23 cellular contexts compared by ENCODE assay signal in the genomic region with DNA sequence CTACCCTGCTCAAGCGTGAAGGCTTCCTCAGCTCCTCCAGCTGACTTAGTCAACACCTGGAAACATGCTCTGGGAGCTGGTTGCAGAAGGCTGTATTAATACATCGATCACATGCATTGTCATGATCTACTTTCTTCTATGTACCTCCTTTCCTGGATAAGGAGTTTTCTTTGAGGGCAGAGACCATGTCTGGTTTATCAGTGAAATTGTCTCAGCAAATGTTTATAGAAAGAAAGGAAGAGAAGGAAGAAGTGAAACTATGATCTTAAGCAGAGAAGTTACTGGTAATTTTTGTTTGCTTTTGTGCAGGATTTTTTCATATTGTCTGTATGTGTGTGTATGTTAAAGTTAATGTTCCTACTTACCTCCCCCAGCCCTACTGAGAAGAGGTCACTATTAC. TPM values are rescaled to one million over a fixed set of nuclear protein-coding genes. Genes with fewer than 3 reads are reported as not detected.
DNase-seq lines count a peak whose midpoint lies in the region; ATAC-seq and TF ChIP-seq lines count a peak whose summit lies in the region.
"Had no signal": no experiment of that assay in that cellular context is flagged by ENCODE, and none has a peak within 500 bp of the region (broad histone marks: within the 10 kb centered on the region; RNA-seq: fewer than 3 reads in every experiment).

No MANE protein-coding gene starts in this region.

- H3K79me2 ChIP-seq in Karpas-422 (ENCODE audit: low read length) = no peaks in the 10 kb centered on the region

- H3K36me3 ChIP-seq in Karpas-422 (ENCODE audit: insufficient read depth, low read length) = no peaks in the 10 kb centered on the region
- H3K36me3 ChIP-seq in Peyer's patch = no peaks in the 10 kb centered on the region
- H3K36me3 ChIP-seq: ascending aorta, neutrophil had no signal

- H3K4me1 ChIP-seq in Karpas-422 (ENCODE audit: low read length) (peaks cover 47% of the 10 kb centered on the region), Peyer's patch (peaks cover 0 to 7% (median 5%) of the 10 kb centered on the region in 4 donors)
- H3K4me1 ChIP-seq: psoas muscle had no signal

- peak overlapping the region; percentile 84 for H3K4me2 ChIP-seq in Karpas-422 (ENCODE audit: low read depth, low read length, poor library complexity, severe bottlenecking)

- no peaks in the 10 kb centered on the region for H3K9me3 ChIP-seq in Karpas-422 (ENCODE audit: low read length)
- no peaks in the 10 kb centered on the region for H3K9me3 ChIP-seq in Peyer's patch
- H3K9me3 ChIP-seq: ascending aorta, neutrophil, psoas muscle had no signal

- H3K4me1 Mint-ChIP-seq in CD14-positive monocyte = peaks cover 72% of the 10 kb centered on the region
- H3K4me1 Mint-ChIP-seq in memory B cell = peaks cover 31% of the 10 kb centered on the region

- H3K27me3 ChIP-seq in Karpas-422 (ENCODE audit: low read length) = no peaks in the 10 kb centered on the region
- no peaks in the 10 kb centered on the region for H3K27me3 ChIP-seq in Peyer's patch
- H3K27me3 ChIP-seq: ascending aorta had no signal

- TF ChIP-seq CTCF in CD14-positive monocyte (IDR thresholded peaks at IDR 0.05) (no peak), Peyer's patch (IDR thresholded peaks at IDR 0.05) (no peak)

- peak overlapping the region; percentile 40 for H3K4me3 ChIP-seq in Karpas-422 (ENCODE audit: low read length)
- H3K4me3 ChIP-seq in Peyer's patch = no peak overlapping the region
- H3K4me3 ChIP-seq: ascending aorta, psoas muscle had no signal

- H3K27ac ChIP-seq in Karpas-422 (ENCODE audit: low read length) (peak overlapping the region; percentile 95), Peyer's patch (peak overlapping the region in 3 of 4 donors; percentile 4 to 74 (median 6))
- H3K27ac ChIP-seq: ascending aorta, C4-2B, psoas muscle had no signal

- ATAC-seq in memory B cell (ENCODE audit: low read depth) = peak; percentile 29
- ATAC-seq in GM18907 (IDR thresholded peaks at IDR 0.05; ENCODE audit: unreplicated experiment) = no peak
- no peak for ATAC-seq in stimulated activated naive CD8-positive, alpha-beta T cell treated with anti-CD3 and anti-CD28 coated beads, Interleukin-15, Interleukin-2, amounts not matched to agents 100 U/mL and 50 U/mL, for 24 hours
- ATAC-seq: activated naive CD4-positive, alpha-beta T cell treated with anti-CD3 and anti-CD28 coated beads, Interleukin-2, amount 50 U/mL, for 72 hours; psoas muscle had no signal

- no peaks in the 10 kb centered on the region; the same call in 1 of the 2 replicates for H4K20me1 ChIP-seq in Karpas-422 (ENCODE audit: insufficient read depth, low read depth, low read length)

- peak overlapping the region; percentile 75 to 92 (median 86) for H3K27ac Mint-ChIP-seq in CD14-positive monocyte
- H3K27ac Mint-ChIP-seq in memory B cell = peak overlapping the region; percentile 82
- H3K27ac Mint-ChIP-seq: activated naive CD4-positive, alpha-beta T cell treated with anti-CD3 and anti-CD28 coated beads, Interleukin-2, amount 50 U/mL, for 72 hours; activated T-helper 1 cell treated with anti-CD3 and anti-CD28 coated beads, Interleukin-12 subunit alpha, Interleukin-12 subunit beta, Interleukin-2, Interleukin-4 antibody, amounts not matched to agents 30 ng/mL and 10 ng/mL and 1 ng/mL, durations not matched to agents 14 hours and 24 hours and 36 hours had no signal

- intact Hi-C loops in CD14-positive monocyte (cut with micrococcal nuclease) = no loop called here

- H3K9me2 ChIP-seq in Karpas-422 (replicated peaks; ENCODE audit: insufficient read depth, low read length) = no peaks in the 10 kb centered on the region

- H3K4me3 Mint-ChIP-seq in CD14-positive monocyte = peak overlapping the region in 1 of 2 donors; percentile 76
- H3K4me3 Mint-ChIP-seq in memory B cell = peak overlapping the region; percentile 69
- H3K4me3 Mint-ChIP-seq: activated T-helper 1 cell treated with anti-CD3 and anti-CD28 coated beads, Interleukin-12 subunit alpha, Interleukin-12 subunit beta, Interleukin-2, Interleukin-4 antibody, amounts not matched to agents 30 ng/mL and 10 ng/mL and 1 ng/mL, durations not matched to agents 14 hours and 24 hours and 36 hours had no signal

- H3K9me3 Mint-ChIP-seq in CD14-positive monocyte (peaks cover 0 to 2% (median 0%) of the 10 kb centered on the region in 7 donors), memory B cell (peaks cover 2% of the 10 kb centered on the region)
- H3K9me3 Mint-ChIP-seq: activated naive CD4-positive, alpha-beta T cell treated with anti-CD3 and anti-CD28 coated beads, Interleukin-2, amount 50 U/mL, for 72 hours; activated T-helper 1 cell treated with anti-CD3 and anti-CD28 coated beads, Interleukin-12 subunit alpha, Interleukin-12 subunit beta, Interleukin-2, Interleukin-4 antibody, amounts not matched to agents 30 ng/mL and 10 ng/mL and 1 ng/mL, durations not matched to agents 14 hours and 24 hours and 36 hours had no signal

- H3K27me3 Mint-ChIP-seq in CD14-positive monocyte (ENCODE audit: low read depth in 3 of 3) (peaks cover 0 to 6% (median 0%) of the 10 kb centered on the region in 3 donors), memory B cell (no peaks in the 10 kb centered on the region)

- H3K36me3 Mint-ChIP-seq in CD14-positive monocyte (peaks cover 0 to 6% of the 10 kb centered on the region in 2 donors), memory B cell (no peaks in the 10 kb centered on the region)
- H3K36me3 Mint-ChIP-seq: activated naive CD4-positive, alpha-beta T cell treated with anti-CD3 and anti-CD28 coated beads, Interleukin-2, amount 50 U/mL, for 72 hours had no signal

- peak overlapping the region; percentile 38 for H3K9ac ChIP-seq in Karpas-422 (ENCODE audit: low read length)

- DNase-seq in CD14-positive monocyte (ENCODE audit: low spot score) = no peak
- DNase-seq in Karpas-422 = peak; percentile 59
- DNase-seq in Peyer's patch = no peak
- no peak for DNase-seq in memory B cell (ENCODE audit: low spot score in 2 of 2)
- DNase-seq in NK-92 (lab: John Stamatoyannopoulos, UW; ENCODE audit: unreplicated experiment) = no peak
- DNase-seq in stimulated activated naive CD8-positive, alpha-beta T cell treated with anti-CD3 and anti-CD28 coated beads, Interleukin-15, Interleukin-2, amounts not matched to agents 100 U/mL and 50 U/mL, for 24 hours = no peak
- DNase-seq: ACHN; activated CD4-positive, alpha-beta T cell treated with anti-CD3 and anti-CD28 coated beads, Interleukin-2, amount 50 U/mL, for 4 hours; activated CD4-positive, CD25-positive, alpha-beta regulatory T cell; mammary epithelial cell; NCI-H1436 treated with DMSO at 0.1 percent for 48 hours; NCI-H2107; NCI-H510A treated with DMSO at 0.1 percent for 48 hours; NK-92 treated with Interleukin-12 subunit alpha and Interleukin-12 subunit beta, amount 100 ng/mL, for 24 hours; psoas muscle; stimulated activated CD8-positive, alpha-beta memory T cell treated with anti-CD3 and anti-CD28 coated beads, Interleukin-4, amount 100 ng/mL, for 48 hours; T-helper 9 cell had no signal

- no peak for TF ChIP-seq POLR2A in Peyer's patch (IDR thresholded peaks at IDR 0.05)

- no peak overlapping the region for H2AFZ ChIP-seq in Karpas-422 (ENCODE audit: low read length)

RNA-seq across cellular contexts. Expression of a gene that starts 4.5 kb away (rescaled TPM):
- polyA plus RNA-seq in CD14-positive monocyte = 10 to 100 TPM; 22.4 to 26.9 TPM
- total RNA-seq in Karpas-422 (2014; rRNA removed; shearing (Covaris generic); ENCODE audit: low replicate concordance) = 27.2 and 44.9 TPM in 2 replicates
- 10 to 100 TPM; 13.1 to 71.0 (median 27.4) TPM for total RNA-seq in Peyer's patch

RNA-seq across cellular contexts. Expression of a gene that starts 27.8 kb away (rescaled TPM):
- polyA plus RNA-seq in CD14-positive monocyte = 1 to 10 TPM; 1.0 to 1.4 TPM
- 14.1 and 39.2 TPM in 2 replicates for total RNA-seq in Karpas-422 (2014; rRNA removed; shearing (Covaris generic); ENCODE audit: low replicate concordance)
- 10 to 100 TPM in 1 of 4 donors, 1 to 10 TPM in 3; 2.3 to 35.5 (median 3.5) TPM for total RNA-seq in Peyer's patch
- total RNA-seq: ascending aorta had no signal
